In genomic region chr1:150473659-150474058, GRCh38 we compare ENCODE assay signal across 23 cellular contexts. TPM values are rescaled to one million over a fixed set of nuclear protein-coding genes. Genes with fewer than 3 reads are reported as not detected.
DNase-seq lines count a peak whose midpoint lies in the region; ATAC-seq, FAIRE-seq and TF ChIP-seq lines count a peak whose summit lies in the region.
"Had no signal": no experiment of that assay in that cellular context is flagged by ENCODE, and none has a peak within 500 bp of the region (broad histone marks: within the 10 kb centered on the region; RNA-seq: fewer than 3 reads in every experiment).

No MANE protein-coding gene starts in this region.

- H3K36me3 Mint-ChIP-seq in stimulated activated effector memory CD8-positive, alpha-beta T cell treated with anti-CD3 and anti-CD28 coated beads, Interleukin-12 subunit alpha, Interleukin-12 subunit beta, amount 100 ng/mL, for 72 hours: peaks cover 58% of the 10 kb centered on the region

- H3K27ac Mint-ChIP-seq in stimulated activated effector memory CD8-positive, alpha-beta T cell treated with anti-CD3 and anti-CD28 coated beads, Interleukin-12 subunit alpha, Interleukin-12 subunit beta, amount 100 ng/mL, for 72 hours: peak overlapping the region; percentile 81
- H3K27ac Mint-ChIP-seq: activated naive CD8-positive, alpha-beta T cell treated with anti-CD3 and anti-CD28 coated beads, Interleukin-2, amount 10 ng/mL, durations not matched to agents 7 days and 5 days had no signal

- H2AFZ ChIP-seq in HepG2 (ENCODE audit: low read length): no peak overlapping the region

- no peaks in the 10 kb centered on the region for H3K9me3 Mint-ChIP-seq in stimulated activated effector memory CD8-positive, alpha-beta T cell treated with anti-CD3 and anti-CD28 coated beads, Interleukin-12 subunit alpha, Interleukin-12 subunit beta, amount 100 ng/mL, for 72 hours
- H3K9me3 Mint-ChIP-seq: activated naive CD8-positive, alpha-beta T cell treated with anti-CD3 and anti-CD28 coated beads, Interleukin-2, amount 10 ng/mL, durations not matched to agents 7 days and 5 days had no signal

- H3K27me3 ChIP-seq in Panc1 (ENCODE audit: control insufficient read depth, insufficient read depth, low read length): no peaks in the 10 kb centered on the region
- no peaks in the 10 kb centered on the region for H3K27me3 ChIP-seq in HepG2 (ENCODE audit: control insufficient read depth in 1 of 2, insufficient read depth in 2 of 2, low read length in 2 of 2)
- no peaks in the 10 kb centered on the region for H3K27me3 ChIP-seq in vagina
- H3K27me3 ChIP-seq: thyroid gland had no signal

- no peak for TF ChIP-seq POLR2A in HepG2 (IDR thresholded peaks at IDR 0.05; ENCODE audit: insufficient read depth in 1 of 2, low read depth in 2 of 2, low read length in 2 of 2)
- TF ChIP-seq POLR2A in vagina (IDR thresholded peaks at IDR 0.05): no peak

- TF ChIP-seq CTCF in Panc1 (IDR thresholded peaks at IDR 0.05): no peak
- TF ChIP-seq CTCF in fibroblast of pulmonary artery (IDR thresholded peaks at IDR 0.05; ENCODE audit: low read length, missing control alignments): no peak
- no peak for TF ChIP-seq CTCF in HepG2 (CRISPR knock-in tag; IDR thresholded peaks at IDR 0.05)
- no peak for TF ChIP-seq CTCF in vagina (IDR thresholded peaks at IDR 0.05)

- H3K4me3 Mint-ChIP-seq in stimulated activated effector memory CD8-positive, alpha-beta T cell treated with anti-CD3 and anti-CD28 coated beads, Interleukin-12 subunit alpha, Interleukin-12 subunit beta, amount 100 ng/mL, for 72 hours: no peak overlapping the region
- H3K4me3 Mint-ChIP-seq: activated naive CD8-positive, alpha-beta T cell treated with anti-CD3 and anti-CD28 coated beads, Interleukin-2, amount 10 ng/mL, durations not matched to agents 7 days and 5 days had no signal

- no peak; the same call in 1 of the 2 replicates for TF ChIP-seq RAD21 in HepG2 (CRISPR knock-in tag; IDR thresholded peaks at IDR 0.05)

- ATAC-seq in Panc1: no peak
- ATAC-seq in HepG2: peak; percentile 91
- no peak for ATAC-seq in stimulated activated effector memory CD8-positive, alpha-beta T cell treated with anti-CD3 and anti-CD28 coated beads, Interleukin-12 subunit alpha, Interleukin-12 subunit beta, amount 100 ng/mL, for 72 hours
- ATAC-seq in GM19395 (IDR thresholded peaks at IDR 0.05; ENCODE audit: unreplicated experiment): no peak

- DNase-seq in Panc1 (ENCODE audit: low read depth, low spot score) (no peak), fibroblast of pulmonary artery (ENCODE audit: low read depth) (peak; percentile 13), HepG2 (ENCODE audit: low spot score) (peak; percentile 90), NCI-H1417 treated with DMSO at 0.1 percent for 48 hours (lab: John Stamatoyannopoulos, UW) (no peak), vagina (ENCODE audit: extremely low spot score in 2 of 2) (no peak), caudate nucleus (lab: John Stamatoyannopoulos, UW) (no peak)
- no peak for DNase-seq in stimulated activated effector memory CD8-positive, alpha-beta T cell treated with anti-CD3 and anti-CD28 coated beads, Interleukin-12 subunit alpha, Interleukin-12 subunit beta, amount 100 ng/mL, for 72 hours (ENCODE audit: low spot score in 2 of 2)
- DNase-seq: activated CD4-positive, alpha-beta T cell treated with anti-CD3 and anti-CD28 coated beads, Interleukin-2, amount 50 U/mL, for 1 hour; activated naive CD8-positive, alpha-beta T cell treated with anti-CD3 and anti-CD28 coated beads, Interleukin-2, amount 10 ng/mL, durations not matched to agents 7 days and 5 days; activated T-cell treated with anti-CD3 and anti-CD28 coated beads for 4 hours; AML-193; GF-D8; IMR-90; kidney glomerular epithelial cell; MV-4-11; NCI-H2081 treated with DMSO at 0.1 percent for 48 hours; NCI-H69; thyroid gland had no signal

- WGBS in HepG2 (ENCODE audit: low lambda C conversion rate): 0% methylated on average over 4 of the region's 4 CpGs

- intact Hi-C loops in Panc1 (cut with micrococcal nuclease; ENCODE audit: unreplicated experiment): no loop called here
- intact Hi-C loops in HepG2 (cut with micrococcal nuclease; ENCODE audit: unreplicated experiment): no loop called here
- intact Hi-C loops in vagina (cut with DNase I): loop anchor here (5.0 kb wide), 1 partner anchor 64 kb away; no protein-coding TSS in a partner anchor

- H3K36me3 ChIP-seq in Panc1 (ENCODE audit: control insufficient read depth, insufficient read depth, low read length) (peaks cover 6% of the 10 kb centered on the region), HepG2 (replicated peaks in 1 of 2; ENCODE audit: control insufficient read depth in 1 of 2, insufficient read depth in 2 of 2, low read length in 2 of 2) (peaks cover 17 to 26% of the 10 kb centered on the region in 2 experiments), vagina (peaks cover 0 to 29% of the 10 kb centered on the region in 2 donors)

- no peaks in the 10 kb centered on the region for H4K20me1 ChIP-seq in HepG2 (ENCODE audit: insufficient read depth, low read length)

- H3K4me2 ChIP-seq in HepG2 (ENCODE audit: low read depth, low read length): peak overlapping the region; percentile 49; the same call in 1 of the 2 replicates

- H3K27ac ChIP-seq in Panc1 (ENCODE audit: low read length) (no peak overlapping the region), HepG2 (ENCODE audit: extremely low read length, insufficient read depth, low read length) (peak overlapping the region; percentile 67), vagina (no peak overlapping the region), caudate nucleus (ENCODE audit: low read depth, low read length) (no peak overlapping the region)
- H3K27ac ChIP-seq: thyroid gland had no signal

- H3K9ac ChIP-seq in HepG2 (ENCODE audit: insufficient read depth, low read depth, low read length): no peak overlapping the region

- TF ChIP-seq EP300 in HepG2 (IDR thresholded peaks at IDR 0.05; ENCODE audit: low read depth in 2 of 2, low read length in 2 of 2) (peak; percentile 58 to 92; a peak in 3 of 4 replicates), HepG2 (CRISPR knock-in tag; IDR thresholded peaks at IDR 0.05; ENCODE audit: borderline replicate concordance) (peak; percentile 82)

- in situ Hi-C loops in Panc1 (cut with HindIII; ENCODE audit: low pct_unique_long_range_greater_than_20kb, low sequenced_read_pairs): no loop called here
- in situ Hi-C loops in HepG2 (cut with HindIII; ENCODE audit: extremely low pct_ligation_motif_present, low pct_unique_long_range_greater_than_20kb): no loop called here

- H3K4me3 ChIP-seq in Panc1 (ENCODE audit: low read depth in 2 of 2, low read length in 2 of 2) (no peak overlapping the region), fibroblast of pulmonary artery (replicated peaks; ENCODE audit: low read depth, low read length) (no peak overlapping the region), HepG2 (replicated peaks in 1 of 3; ENCODE audit: insufficient read depth in 1 of 3, low read depth in 2 of 3, low read length in 3 of 3) (no peak overlapping the region; a peak in 1 of 6 replicates), vagina (no peak overlapping the region)
- H3K4me3 ChIP-seq: thyroid gland had no signal

- CTCF ChIA-PET in Panc1 (lab: Charles Lee) (no interaction called here), HepG2 (lab: Yijun Ruan, JAX; ENCODE audit: low intra/inter-chr PET ratio, low total read pairs) (no interaction called here)

- FAIRE-seq in HepG2 (lab: Jason Lieb, UNC): peak; percentile 95
- FAIRE-seq: bronchial epithelial cell, GM12891, H1 had no signal

- no peaks in the 10 kb centered on the region for H3K79me2 ChIP-seq in HepG2 (ENCODE audit: insufficient read depth, low read length)

- H3K4me1 ChIP-seq in Panc1 (ENCODE audit: control insufficient read depth, insufficient read depth, low read length) (no peaks in the 10 kb centered on the region), HepG2 (ENCODE audit: insufficient read depth, low read length) (peaks cover 98% of the 10 kb centered on the region), vagina (no peaks in the 10 kb centered on the region)

- BruUV-seq in Panc1 (replicated peaks; lab: Mats Ljungman, UMichigan) (TSS peak; percentile 16), HepG2 (replicated peaks; lab: Mats Ljungman, UMichigan) (no TSS peak)

- POLR2A ChIA-PET in Panc1 (lab: Charles Lee) (no interaction called here), HepG2 (lab: Yijun Ruan, JAX) (interaction anchor here (0.9 to 1.3 kb wide), 4 partner anchors 12 to 89 kb away, joined by 3 to 10 read pairs (median 7); partner anchors contain the start of gene FALEC)

- H3K9me3 ChIP-seq in Panc1 (ENCODE audit: control insufficient read depth, insufficient read depth, low read depth, low read length) (no peaks in the 10 kb centered on the region), HepG2 (ENCODE audit: low read length) (no peaks in the 10 kb centered on the region), vagina (no peaks in the 10 kb centered on the region)
- H3K9me3 ChIP-seq: thyroid gland had no signal

- peaks cover 12% of the 10 kb centered on the region for H3K4me1 Mint-ChIP-seq in stimulated activated effector memory CD8-positive, alpha-beta T cell treated with anti-CD3 and anti-CD28 coated beads, Interleukin-12 subunit alpha, Interleukin-12 subunit beta, amount 100 ng/mL, for 72 hours
- H3K4me1 Mint-ChIP-seq: activated naive CD8-positive, alpha-beta T cell treated with anti-CD3 and anti-CD28 coated beads, Interleukin-2, amount 10 ng/mL, durations not matched to agents 7 days and 5 days had no signal

RNA-seq across cellular contexts. Expression of gene TARS2, which starts 13.6 kb away (rescaled TPM):
- total RNA-seq in Panc1 (2021; ENCODE audit: unreplicated experiment): 28.2 TPM
- 22.8 TPM for polyA plus RNA-seq in Panc1 (2012; ENCODE audit: insufficient read length)
- 18.9 and 22.8 TPM in 2 replicates for total RNA-seq in HepG2 (2016; rRNA removed; fragmentation: Illumina TruSeq; extraction: Trizol)
- 8.4 and 12.5 TPM in 2 replicates for total RNA-seq in HepG2 (2016; cell fraction: cytosol; rRNA removed; fragmentation: Illumina TruSeq; extraction: Trizol; ENCODE audit: low read depth)
- total RNA-seq in HepG2 (2016; cell fraction: insoluble cytoplasmic fraction; rRNA removed; fragmentation: Illumina TruSeq; extraction: Trizol): 15.6 and 22.5 TPM in 2 replicates
- total RNA-seq in HepG2 (2016; cell fraction: membrane; rRNA removed; fragmentation: Illumina TruSeq; extraction: Trizol): 6.5 and 7.5 TPM in 2 replicates
- 16.0 and 18.6 TPM in 2 replicates for total RNA-seq in HepG2 (2016; cell fraction: nucleus; rRNA removed; fragmentation: Illumina TruSeq; extraction: Trizol)
- polyA plus RNA-seq in HepG2 (2011; rRNA removed): 21.3 and 23.6 TPM in 2 replicates
- polyA plus RNA-seq in HepG2 (2011; cell fraction: cytosol; rRNA removed): 17.2 and 22.5 TPM in 2 replicates
- polyA plus RNA-seq in HepG2 (2011; cell fraction: nucleus; rRNA removed): 28.5 and 36.4 TPM in 2 replicates
- 11.0 and 12.1 TPM in 2 replicates for polyA plus RNA-seq in HepG2 (2012)
- 2.0 and 3.5 TPM in 2 replicates for polyA plus RNA-seq in HepG2 (2016; cell fraction: cytosol; fragmentation: Illumina TruSeq; extraction: Trizol; ENCODE audit: low read depth)
- 16.5 and 17.4 TPM in 2 replicates for polyA plus RNA-seq in HepG2 (2016; cell fraction: insoluble cytoplasmic fraction; fragmentation: Illumina TruSeq; extraction: Trizol; ENCODE audit: low read depth)
- 4.3 and 5.2 TPM in 2 replicates for polyA plus RNA-seq in HepG2 (2016; cell fraction: membrane; fragmentation: Illumina TruSeq; extraction: Trizol; ENCODE audit: low read depth)
- polyA plus RNA-seq in HepG2 (2016; cell fraction: nucleus; fragmentation: Illumina TruSeq; extraction: Trizol; ENCODE audit: insufficient read depth, low read depth): 24.5 and 28.0 TPM in 2 replicates
- 22.4 and 80.2 TPM in 2 replicates for polyA minus RNA-seq in HepG2 (2011; rRNA and poly(A)+ RNA removed; ENCODE audit: low replicate concordance)
- polyA minus RNA-seq in HepG2 (2011; cell fraction: cytosol; rRNA and poly(A)+ RNA removed): 6.8 and 10.1 TPM in 2 replicates
- polyA minus RNA-seq in HepG2 (2011; cell fraction: nucleus; rRNA and poly(A)+ RNA removed): 20.9 and 25.6 TPM in 2 replicates
- total RNA-seq in vagina: 17.4 TPM

RNA-seq across cellular contexts. Expression of gene ECM1, which starts 34.2 kb away (rescaled TPM):
- total RNA-seq in Panc1 (2021; ENCODE audit: unreplicated experiment) (2.2 TPM), HepG2 (2016; rRNA removed; fragmentation: Illumina TruSeq; extraction: Trizol) (0.13 and 0.42 TPM in 2 replicates), vagina (130 TPM)
- polyA plus RNA-seq in Panc1 (2012; ENCODE audit: insufficient read length): 1.2 TPM
- total RNA-seq in HepG2 (2016; cell fraction: cytosol; rRNA removed; fragmentation: Illumina TruSeq; extraction: Trizol; ENCODE audit: low read depth): 0.20 and 0.26 TPM in 2 replicates
- total RNA-seq in HepG2 (2016; cell fraction: insoluble cytoplasmic fraction; rRNA removed; fragmentation: Illumina TruSeq; extraction: Trizol): 0.32 TPM in 1 of 2 replicates, not detected in the other
- total RNA-seq in HepG2 (2016; cell fraction: membrane; rRNA removed; fragmentation: Illumina TruSeq; extraction: Trizol): 0.19 and 0.31 TPM in 2 replicates
- total RNA-seq in HepG2 (2016; cell fraction: nucleus; rRNA removed; fragmentation: Illumina TruSeq; extraction: Trizol): 0.53 and 0.84 TPM in 2 replicates
- polyA plus RNA-seq in HepG2 (2011; rRNA removed): 1.0 and 1.4 TPM in 2 replicates
- polyA plus RNA-seq in HepG2 (2011; cell fraction: cytosol; rRNA removed): 0.47 and 0.51 TPM in 2 replicates
- 4.9 and 5.0 TPM in 2 replicates for polyA plus RNA-seq in HepG2 (2011; cell fraction: nucleus; rRNA removed)
- 0.64 and 1.1 TPM in 2 replicates for polyA plus RNA-seq in HepG2 (2012)
- polyA plus RNA-seq in HepG2 (2016; cell fraction: cytosol; fragmentation: Illumina TruSeq; extraction: Trizol; ENCODE audit: low read depth): 0.29 and 0.53 TPM in 2 replicates
- 0.15 TPM in 1 of 2 replicates, not detected in the other for polyA plus RNA-seq in HepG2 (2016; cell fraction: insoluble cytoplasmic fraction; fragmentation: Illumina TruSeq; extraction: Trizol; ENCODE audit: low read depth)
- polyA plus RNA-seq in HepG2 (2016; cell fraction: membrane; fragmentation: Illumina TruSeq; extraction: Trizol; ENCODE audit: low read depth): 0.24 and 0.42 TPM in 2 replicates
- polyA plus RNA-seq in HepG2 (2016; cell fraction: nucleus; fragmentation: Illumina TruSeq; extraction: Trizol; ENCODE audit: insufficient read depth, low read depth): 3.5 TPM in 2 replicates
- polyA minus RNA-seq in HepG2 (2011; rRNA and poly(A)+ RNA removed; ENCODE audit: low replicate concordance): 0.20 and 8.4 TPM in 2 replicates
- polyA minus RNA-seq in HepG2 (2011; cell fraction: cytosol; rRNA and poly(A)+ RNA removed): 0.69 TPM in 1 of 2 replicates, not detected in the other
- 0.90 and 0.99 TPM in 2 replicates for polyA minus RNA-seq in HepG2 (2011; cell fraction: nucleus; rRNA and poly(A)+ RNA removed)

RNA-seq across cellular contexts. Expression of gene FALEC, which starts 41.9 kb away (rescaled TPM):
- total RNA-seq in Panc1 (2021; ENCODE audit: unreplicated experiment) (1.0 TPM), HepG2 (2016; rRNA removed; fragmentation: Illumina TruSeq; extraction: Trizol) (0.71 TPM in 1 of 2 replicates, not detected in the other), vagina (not detected)
- 0.53 TPM for polyA plus RNA-seq in Panc1 (2012; ENCODE audit: insufficient read length)
- total RNA-seq in HepG2 (2016; cell fraction: cytosol; rRNA removed; fragmentation: Illumina TruSeq; extraction: Trizol; ENCODE audit: low read depth): 1.2 and 1.9 TPM in 2 replicates
- 0.40 and 1.6 TPM in 2 replicates for total RNA-seq in HepG2 (2016; cell fraction: insoluble cytoplasmic fraction; rRNA removed; fragmentation: Illumina TruSeq; extraction: Trizol)
- total RNA-seq in HepG2 (2016; cell fraction: membrane; rRNA removed; fragmentation: Illumina TruSeq; extraction: Trizol): 1.9 and 2.4 TPM in 2 replicates
- total RNA-seq in HepG2 (2016; cell fraction: nucleus; rRNA removed; fragmentation: Illumina TruSeq; extraction: Trizol): 0.84 TPM in 1 of 2 replicates, not detected in the other
- 0.20 and 0.33 TPM in 2 replicates for polyA plus RNA-seq in HepG2 (2011; rRNA removed)
- polyA plus RNA-seq in HepG2 (2011; cell fraction: cytosol; rRNA removed): 0.48 TPM in 1 of 2 replicates, not detected in the other
- polyA plus RNA-seq in HepG2 (2011; cell fraction: nucleus; rRNA removed): 0.45 TPM in 1 of 2 replicates, not detected in the other
- polyA plus RNA-seq in HepG2 (2012): 0.41 and 0.44 TPM in 2 replicates
- 1.0 and 1.6 TPM in 2 replicates for polyA plus RNA-seq in HepG2 (2016; cell fraction: cytosol; fragmentation: Illumina TruSeq; extraction: Trizol; ENCODE audit: low read depth)
- polyA plus RNA-seq in HepG2 (2016; cell fraction: insoluble cytoplasmic fraction; fragmentation: Illumina TruSeq; extraction: Trizol; ENCODE audit: low read depth): 0.53 and 1.0 TPM in 2 replicates
- 0.48 and 1.3 TPM in 2 replicates for polyA plus RNA-seq in HepG2 (2016; cell fraction: membrane; fragmentation: Illumina TruSeq; extraction: Trizol; ENCODE audit: low read depth)
- polyA plus RNA-seq in HepG2 (2016; cell fraction: nucleus; fragmentation: Illumina TruSeq; extraction: Trizol; ENCODE audit: insufficient read depth, low read depth): 3.8 and 3.9 TPM in 2 replicates
- polyA minus RNA-seq in HepG2 (2011; rRNA and poly(A)+ RNA removed; ENCODE audit: low replicate concordance): not detected in 2 replicates
- not detected in 2 replicates for polyA minus RNA-seq in HepG2 (2011; cell fraction: cytosol; rRNA and poly(A)+ RNA removed)
- 1.6 TPM in 1 of 2 replicates, not detected in the other for polyA minus RNA-seq in HepG2 (2011; cell fraction: nucleus; rRNA and poly(A)+ RNA removed)
- total RNA-seq: bronchial epithelial cell, H1, IMR-90, osteocyte, thyroid gland had no signal
- polyA plus RNA-seq: H1, IMR-90 had no signal

Comparison
In these comparisons a context has a peak if more than half of its experiments do, and no peak if none do; other contexts are left out.
1. DNase-seq: peak in fibroblast of pulmonary artery (single experiment) and HepG2 (single experiment); none in Panc1 (single experiment), stimulated activated effector memory CD8-positive, alpha-beta T cell treated with anti-CD3 and anti-CD28 coated beads, Interleukin-12 subunit alpha, Interleukin-12 subunit beta, amount 100 ng/mL, for 72 hours (0 of 2), NCI-H1417 treated with DMSO at 0.1 percent for 48 hours (single experiment), vagina (0 of 2) and caudate nucleus (0 of 61).
2. RNA of gene ECM1, which starts 34.2 kb away (total RNA-seq): 130 TPM in vagina (single experiment); 2.2 TPM in Panc1 (single experiment) and 0.13 to 0.84 TPM in HepG2; every median in the first group is over 10 times any median in the second.